Comparison of ENCODE assay signal across 8 cellular contexts in the genomic region with DNA sequence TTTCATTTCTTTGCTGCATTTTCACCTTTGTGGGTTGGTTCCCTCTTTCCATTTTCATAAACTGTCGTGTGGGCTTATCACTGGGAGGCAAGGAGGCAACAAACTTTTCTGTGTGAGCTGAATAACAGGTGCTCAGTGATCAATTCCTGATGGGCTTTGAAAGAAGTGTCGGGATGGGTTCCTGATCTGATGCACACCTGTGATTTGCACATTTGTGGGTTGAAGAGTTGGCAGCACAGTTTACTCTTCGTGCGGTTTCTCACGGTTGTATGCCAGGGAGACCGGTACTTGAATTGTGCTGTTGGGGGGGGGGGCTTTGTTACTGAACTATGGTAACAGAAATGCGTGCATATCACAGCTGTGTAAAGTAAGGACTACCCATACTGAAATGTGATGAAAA. TPM values are rescaled to one million over a fixed set of nuclear protein-coding genes. Genes with fewer than 3 reads are reported as not detected.
"Had no signal": no experiment of that assay in that cellular context is flagged by ENCODE, and none has a peak within 500 bp of the region (broad histone marks: within the 10 kb centered on the region; RNA-seq: fewer than 3 reads in every experiment).

No MANE protein-coding gene starts in this region.

- DNase-seq: IMR-90, KBM-7, KG1 had no signal

- H3K4me3 ChIP-seq: K562 had no signal

- H3K4me1 Mint-ChIP-seq: IgD-negative memory B cell had no signal

- H3K27ac Mint-ChIP-seq: IgD-negative memory B cell had no signal

- ATAC-seq: HepG2, K562 had no signal

- H3K4me3 Mint-ChIP-seq: IgD-negative memory B cell had no signal

- H3K36me3 Mint-ChIP-seq: IgD-negative memory B cell had no signal

RNA-seq across cellular contexts. Expression of a gene that starts 16.0 kb away (rescaled TPM):
- total RNA-seq: HepG2, HT-29, HT1080, IMR-90 had no signal
- polyA plus RNA-seq: HepG2, IgD-negative memory B cell, IMR-90, K562 had no signal
